Comparison of ENCODE assay signal across 8 cellular contexts in the genomic region with DNA sequence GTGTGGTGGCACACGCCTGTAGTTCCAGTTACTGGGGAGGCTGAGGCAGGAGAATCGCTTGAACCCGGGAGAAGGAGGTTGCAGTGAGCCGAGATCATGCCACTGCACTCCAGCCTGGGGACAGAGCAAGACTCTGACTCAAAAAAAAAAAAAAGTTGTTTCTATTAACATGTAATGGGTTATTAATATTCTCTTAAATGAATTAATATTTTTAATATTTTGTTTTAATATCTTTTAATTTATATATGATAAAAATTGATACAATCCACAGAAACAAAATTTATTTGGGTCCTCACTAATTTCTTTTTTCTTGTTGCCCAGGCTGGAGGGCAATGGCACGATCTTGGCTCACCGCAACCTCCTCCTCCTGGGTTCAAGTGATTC. TPM values are rescaled to one million over a fixed set of nuclear protein-coding genes. Genes with fewer than 3 reads are reported as not detected.
A peak's percentile ranks its signal among the peaks of the same experiment; 100 is the strongest.
DNase-seq lines count a peak whose midpoint lies in the region; TF ChIP-seq lines count a peak whose summit lies in the region.
"Not testable (repeated sequence)": the region's sequence is repeated elsewhere in the genome, so short reads cannot be mapped to it uniquely, and the experiment has no call there.

No MANE protein-coding gene starts in this region.

- H3K56ac ChIP-seq in mesendoderm (ENCODE audit: low read length), result peak overlapping the region; percentile 67

- not testable (repeated sequence) for H3K27me3 Mint-ChIP-seq in activated T-cell treated with anti-CD3 and anti-CD28 coated beads, Interleukin-2, amount 50 U/mL, for 24 hours
- H3K27me3 Mint-ChIP-seq in type B pancreatic cell, result peaks cover 36% of the 10 kb centered on the region

- H3K4me2 ChIP-seq in OCI-LY3 (ENCODE audit: low read length), result peak overlapping the region; percentile 36; the same call in 1 of the 2 replicates
- H3K4me2 ChIP-seq in mammary epithelial cell (ENCODE audit: insufficient read depth, low read depth, low read length); mesendoderm (ENCODE audit: low read length): not testable (repeated sequence)

- H3K4me3 ChIP-seq in OCI-LY3 (ENCODE audit: low read length), result peak overlapping the region; percentile 94
- H3K4me3 ChIP-seq in mammary epithelial cell (replicated peaks in 1 of 3; ENCODE audit: insufficient read depth in 1 of 3, low read depth in 2 of 3, low read length in 3 of 3); mesendoderm (ENCODE audit: low read length): not testable (repeated sequence)
- H3K4me3 ChIP-seq in fibroblast of villous mesenchyme (ENCODE audit: low read depth, low read length), result peak overlapping the region; percentile 87
- peak overlapping the region; percentile 97 for H3K4me3 ChIP-seq in rectal smooth muscle tissue (ENCODE audit: low read length)

- 96% methylated on average over 5 of the region's 6 CpGs for WGBS in mammary epithelial cell (ENCODE audit: low coverage, missing lambda C conversion rate)
- no CpG with 5 or more reads among the region's 6 CpGs for WGBS in mesendoderm (ENCODE audit: extremely low coverage, insufficient coverage, low lambda C conversion rate)

- not testable (repeated sequence) for H2BK15ac ChIP-seq in mesendoderm (replicated peaks; ENCODE audit: low read depth)

- H3K79me2 ChIP-seq in OCI-LY3 (ENCODE audit: low read length) (peaks cover 16% of the 10 kb centered on the region), mammary epithelial cell (ENCODE audit: insufficient read depth, low read length) (peaks cover 32% of the 10 kb centered on the region)
- not testable (repeated sequence) for H3K79me2 ChIP-seq in mesendoderm (ENCODE audit: control insufficient read depth, insufficient read depth, low read length)

- H3K36me3 Mint-ChIP-seq in activated T-cell treated with anti-CD3 and anti-CD28 coated beads, Interleukin-2, amount 50 U/mL, for 24 hours (ENCODE audit: low read depth), result peaks cover 43% of the 10 kb centered on the region
- not testable (repeated sequence) for H3K36me3 Mint-ChIP-seq in type B pancreatic cell

- H3K9me3 Mint-ChIP-seq in activated T-cell treated with anti-CD3 and anti-CD28 coated beads, Interleukin-2, amount 50 U/mL, for 24 hours; type B pancreatic cell: not testable (repeated sequence)

- not testable (repeated sequence) for H2BK120ac ChIP-seq in mesendoderm (ENCODE audit: low read depth, low read length)

- not testable (repeated sequence) for H2AFZ ChIP-seq in OCI-LY3 (ENCODE audit: low read depth, low read length)
- H2AFZ ChIP-seq in mammary epithelial cell (ENCODE audit: low read depth, low read length), result peak overlapping the region; percentile 92

- H3K4me1 ChIP-seq in ES-I3 (ENCODE audit: insufficient read depth, low read length); OCI-LY3 (ENCODE audit: low read length); mesendoderm (ENCODE audit: control insufficient read depth, low read depth, low read length); rectal smooth muscle tissue (ENCODE audit: control insufficient read depth, insufficient read depth, low read length): not testable (repeated sequence)
- H3K4me1 ChIP-seq in mammary epithelial cell (ENCODE audit: insufficient read depth, low read length), result peaks cover 12% of the 10 kb centered on the region

- H3K27ac Mint-ChIP-seq in activated T-cell treated with anti-CD3 and anti-CD28 coated beads, Interleukin-2, amount 50 U/mL, for 24 hours, result peak overlapping the region; percentile 98
- H3K27ac Mint-ChIP-seq in type B pancreatic cell, result peak overlapping the region; percentile 99

- not testable (repeated sequence) for H2BK5ac ChIP-seq in mesendoderm (ENCODE audit: low read length)

- H3K4me1 Mint-ChIP-seq in activated T-cell treated with anti-CD3 and anti-CD28 coated beads, Interleukin-2, amount 50 U/mL, for 24 hours (ENCODE audit: low read depth), result peaks cover 46% of the 10 kb centered on the region
- peaks cover 10% of the 10 kb centered on the region for H3K4me1 Mint-ChIP-seq in type B pancreatic cell (ENCODE audit: unreplicated experiment)

- H3K9ac ChIP-seq in ES-I3 (ENCODE audit: low read depth, low read length), result peak overlapping the region; percentile 77; the same call in 1 of the 2 replicates
- H3K9ac ChIP-seq in OCI-LY3 (ENCODE audit: low read length); mesendoderm (ENCODE audit: low read length); rectal smooth muscle tissue (ENCODE audit: low read length): not testable (repeated sequence)
- H3K9ac ChIP-seq in mammary epithelial cell (ENCODE audit: insufficient read depth, low read length), result peak overlapping the region; percentile 19

- H3K23ac ChIP-seq in mesendoderm (ENCODE audit: low read length), result not testable (repeated sequence)

- not testable (repeated sequence) for H3K36me3 ChIP-seq in ES-I3 (ENCODE audit: insufficient read depth, low read length); mesendoderm (ENCODE audit: control insufficient read depth, insufficient read depth, low read length)
- H3K36me3 ChIP-seq in OCI-LY3 (replicated peaks; ENCODE audit: low read depth, low read length) (peaks cover 27% of the 10 kb centered on the region), mammary epithelial cell (ENCODE audit: insufficient read depth, low read length) (peaks cover 14% of the 10 kb centered on the region), rectal smooth muscle tissue (ENCODE audit: control insufficient read depth, insufficient read depth, low read length) (peaks cover 24% of the 10 kb centered on the region)

- not testable (repeated sequence) for H4K8ac ChIP-seq in mesendoderm (ENCODE audit: low read depth, low read length)

- DNase-seq in activated T-cell treated with anti-CD3 and anti-CD28 coated beads, Interleukin-2, amount 50 U/mL, for 24 hours; mammary epithelial cell; fibroblast of villous mesenchyme (ENCODE audit: low read depth); mesendoderm; type B pancreatic cell (ENCODE audit: extremely low spot score, unreplicated experiment): not testable (repeated sequence)

- not testable (repeated sequence) for H3K4ac ChIP-seq in mesendoderm (ENCODE audit: low read depth, low read length)

- not testable (repeated sequence) for BruUV-seq in mammary epithelial cell (replicated peaks; lab: Mats Ljungman, UMichigan)

- not testable (repeated sequence) for TF ChIP-seq CTCF in OCI-LY3 (IDR thresholded peaks at IDR 0.05; ENCODE audit: low read depth, low read length); mammary epithelial cell (conservative IDR thresholded peaks at IDR 0.05 in 1 of 2, IDR thresholded peaks at IDR 0.05 in 1 of 2; ENCODE audit: extremely low read depth in 1 of 2, insufficient read depth in 1 of 2, low read depth in 1 of 2, low read length in 2 of 2); fibroblast of villous mesenchyme (IDR thresholded peaks at IDR 0.05; ENCODE audit: insufficient read depth, low read depth, low read length); type B pancreatic cell (conservative IDR thresholded peaks at IDR 0.05)

- H4K20me1 ChIP-seq in OCI-LY3 (ENCODE audit: insufficient read depth, low read length), result peaks cover 17% of the 10 kb centered on the region
- not testable (repeated sequence) for H4K20me1 ChIP-seq in mammary epithelial cell (ENCODE audit: insufficient read depth, low read length)

- not testable (repeated sequence) for H2AK5ac ChIP-seq in mesendoderm (ENCODE audit: low read length)

- H3K9me3 ChIP-seq in ES-I3 (ENCODE audit: control insufficient read depth, insufficient read depth, low read length); OCI-LY3 (ENCODE audit: insufficient read depth, low read length); mammary epithelial cell (replicated peaks; ENCODE audit: insufficient read depth, low read length): not testable (repeated sequence)

- intact Hi-C loops in mammary epithelial cell (cut with micrococcal nuclease), result not testable (repeated sequence)

- in situ Hi-C loops in mammary epithelial cell (cut with MboI; ENCODE audit: low sequenced_read_pairs in 2 of 2), result loop anchor here in 1 of 2 donors (10.0 kb wide), 1 partner anchor 186 kb away; the partner anchor contains the start of gene DHX16

- not testable (repeated sequence) for H3K18ac ChIP-seq in mesendoderm (ENCODE audit: low read length)

- H3K27me3 ChIP-seq in OCI-LY3 (ENCODE audit: low read depth, low read length); mammary epithelial cell (ENCODE audit: insufficient read depth, low read length); mesendoderm (ENCODE audit: insufficient read depth, low read length, poor library complexity); rectal smooth muscle tissue (ENCODE audit: control insufficient read depth, insufficient read depth, low read length): not testable (repeated sequence)

- H3K27ac ChIP-seq in OCI-LY3 (ENCODE audit: low read length) (peak overlapping the region; percentile 76; the same call in 1 of the 2 replicates), mammary epithelial cell (ENCODE audit: insufficient read depth, low read depth, low read length) (peak overlapping the region; percentile 62), rectal smooth muscle tissue (ENCODE audit: low read depth, low read length) (peak overlapping the region; percentile 96)
- not testable (repeated sequence) for H3K27ac ChIP-seq in mesendoderm (ENCODE audit: low read depth, low read length)

- not testable (repeated sequence) for H4K5ac ChIP-seq in mesendoderm (ENCODE audit: low read length)

- dilution Hi-C loops in mammary epithelial cell (cut with HindIII; ENCODE audit: low sequenced_read_pairs), result loop anchor here (5.0 kb wide), 1 partner anchor 104 kb away; no protein-coding TSS in a partner anchor

- CTCF ChIA-PET in mammary epithelial cell (lab: Charles Lee; ENCODE audit: low non-redundant PET), result not testable (repeated sequence)

- H3K4me3 Mint-ChIP-seq in activated T-cell treated with anti-CD3 and anti-CD28 coated beads, Interleukin-2, amount 50 U/mL, for 24 hours, result peak overlapping the region; percentile 97
- peak overlapping the region; percentile 98 for H3K4me3 Mint-ChIP-seq in type B pancreatic cell

- not testable (repeated sequence) for H3K79me1 ChIP-seq in mesendoderm (ENCODE audit: low read length)

RNA-seq across cellular contexts. Expression of gene HLA-E, which starts 0.6 kb away (rescaled TPM):
- total RNA-seq in mammary epithelial cell (100 to 1,000 TPM; 106 to 145 TPM), fibroblast of villous mesenchyme (165 and 183 TPM in 2 replicates), type B pancreatic cell (ENCODE audit: low replicate concordance) (50.8 and 109 TPM in 2 replicates)
- polyA plus RNA-seq in mammary epithelial cell, result 77.2 TPM
- polyA minus RNA-seq in mammary epithelial cell, result 74.7 TPM
- polyA plus RNA-seq in mesendoderm (2013, experiment 1 of 2), result 13.9 TPM
- polyA plus RNA-seq in mesendoderm (2013, experiment 2 of 2), result 13.3 TPM
